ENCODE assay signal across 6 cellular contexts in genomic region chr4:5122114-5122513, GRCh38.
"Had no signal": no experiment of that assay in that cellular context is flagged by ENCODE, and none has a peak within 500 bp of the region (broad histone marks: within the 10 kb centered on the region; RNA-seq: fewer than 3 reads in every experiment).

No MANE protein-coding gene starts in this region.

- ATAC-seq: HCT116 had no signal

- H3K4me3 ChIP-seq: GM23248, HAP-1 had no signal

- DNase-seq: GM23248, GOT3, H7, KG1 had no signal

- H3K4me1 ChIP-seq: HAP-1 had no signal

- H3K9me3 ChIP-seq: HAP-1 had no signal

- H2AFZ ChIP-seq: GM23248 had no signal

- H3K27ac ChIP-seq: GM23248 had no signal

- H3K36me3 ChIP-seq: HAP-1 had no signal

- H3K9ac ChIP-seq: GM23248 had no signal
